In genomic region chr10:608331-609265, GRCh38 we compare ENCODE assay signal across 17 cellular contexts.
A peak's percentile ranks its signal among the peaks of the same experiment; 100 is the strongest.
DNase-seq lines count a peak whose midpoint lies in the region; ATAC-seq and TF ChIP-seq lines count a peak whose summit lies in the region.
"Had no signal": no experiment of that assay in that cellular context is flagged by ENCODE, and none has a peak within 500 bp of the region (broad histone marks: within the 10 kb centered on the region; RNA-seq: fewer than 3 reads in every experiment).

No MANE protein-coding gene starts in this region.

- no peaks in the 10 kb centered on the region for H3K36me3 ChIP-seq in naive thymus-derived CD4-positive, alpha-beta T cell (ENCODE audit: control insufficient read depth in 2 of 3, insufficient read depth in 3 of 3, low read length in 3 of 3)
- H3K36me3 ChIP-seq: MG63 had no signal

- no peaks in the 10 kb centered on the region for H3K9me3 ChIP-seq in naive thymus-derived CD4-positive, alpha-beta T cell (ENCODE audit: control insufficient read depth in 2 of 3, low read length in 3 of 3)
- H3K9me3 ChIP-seq: MG63 had no signal

- H3K27ac Mint-ChIP-seq in nephron progenitor cell, result peak overlapping the region; percentile 4
- peak overlapping the region in 3 of 9 donors; percentile 43 to 62 (median 48) for H3K27ac Mint-ChIP-seq in naive thymus-derived CD4-positive, alpha-beta T cell
- H3K27ac Mint-ChIP-seq: CD4-positive, alpha-beta T cell had no signal

- no peak for TF ChIP-seq CTCF in coronary artery (IDR thresholded peaks at IDR 0.05)
- TF ChIP-seq CTCF in nephron progenitor cell (IDR thresholded peaks at IDR 0.05), result no peak

- H3K27me3 Mint-ChIP-seq in nephron progenitor cell (ENCODE audit: low read depth, poor library complexity), result no peaks in the 10 kb centered on the region
- H3K27me3 Mint-ChIP-seq in naive thymus-derived CD4-positive, alpha-beta T cell, result peaks cover 0 to 4% (median 0%) of the 10 kb centered on the region in 5 donors

- ATAC-seq in naive thymus-derived CD4-positive, alpha-beta T cell, result no peak

- peak; percentile 25 for DNase-seq in DMS53 (lab: John Stamatoyannopoulos, UW)
- DNase-seq in DMS53 treated with DMSO at 0.1 percent for 48 hours (lab: John Stamatoyannopoulos, UW; ENCODE audit: unreplicated experiment), result no peak
- DNase-seq in HCEC 1CT, result peak; percentile 38
- DNase-seq in coronary artery (ENCODE audit: low spot score), result no peak
- no peak for DNase-seq in nephron progenitor cell
- DNase-seq in AML-193 (lab: John Stamatoyannopoulos, UW), result no peak
- DNase-seq in naive thymus-derived CD4-positive, alpha-beta T cell, result no peak
- DNase-seq in NCI-H187 treated with DMSO at 0.1 percent for 48 hours (lab: John Stamatoyannopoulos, UW), result no peak
- DNase-seq: 8988T; CD4-positive, alpha-beta T cell; effector CD8-positive, alpha-beta T cell; H9; MG63; NCI-H2029 treated with DMSO at 0.1 percent for 48 hours; stimulated activated CD4-positive, alpha-beta T cell treated with anti-CD3 and anti-CD28 coated beads, Interleukin-4, amount 100 ng/mL, for 4 hours; trophoblast cell had no signal

- POLR2A ChIA-PET in naive thymus-derived CD4-positive, alpha-beta T cell (lab: Charles Lee), result no interaction called here

- no peak overlapping the region for H3K4me3 ChIP-seq in coronary artery
- no peak overlapping the region for H3K4me3 ChIP-seq in naive thymus-derived CD4-positive, alpha-beta T cell (ENCODE audit: low read length)
- H3K4me3 ChIP-seq: lung had no signal

- no peaks in the 10 kb centered on the region for H3K9me3 Mint-ChIP-seq in nephron progenitor cell
- H3K9me3 Mint-ChIP-seq in naive thymus-derived CD4-positive, alpha-beta T cell, result no peaks in the 10 kb centered on the region
- H3K9me3 Mint-ChIP-seq: CD4-positive, alpha-beta T cell; H9 had no signal

- peaks cover 76% of the 10 kb centered on the region for H3K4me1 Mint-ChIP-seq in nephron progenitor cell
- peaks cover 0 to 4% (median 0%) of the 10 kb centered on the region in 7 donors for H3K4me1 Mint-ChIP-seq in naive thymus-derived CD4-positive, alpha-beta T cell

- peak overlapping the region; percentile 1 to 10 for H3K27ac ChIP-seq in coronary artery
- H3K27ac ChIP-seq in naive thymus-derived CD4-positive, alpha-beta T cell (ENCODE audit: low read depth, low read length), result no peak overlapping the region

- CTCF ChIA-PET in naive thymus-derived CD4-positive, alpha-beta T cell (lab: Charles Lee), result no interaction called here

- no peak overlapping the region for H3K4me3 Mint-ChIP-seq in nephron progenitor cell
- H3K4me3 Mint-ChIP-seq in naive thymus-derived CD4-positive, alpha-beta T cell, result peak overlapping the region in 1 of 10 donors; percentile 29
- H3K4me3 Mint-ChIP-seq: CD4-positive, alpha-beta T cell; H9 had no signal

- no peaks in the 10 kb centered on the region for H3K36me3 Mint-ChIP-seq in nephron progenitor cell (ENCODE audit: low read depth)
- no peaks in the 10 kb centered on the region for H3K36me3 Mint-ChIP-seq in naive thymus-derived CD4-positive, alpha-beta T cell

- H3K27me3 ChIP-seq in naive thymus-derived CD4-positive, alpha-beta T cell (ENCODE audit: control insufficient read depth in 2 of 2, insufficient read depth in 2 of 2, low read length in 2 of 2), result no peaks in the 10 kb centered on the region
- H3K27me3 ChIP-seq: MG63 had no signal

- no peaks in the 10 kb centered on the region for H3K4me1 ChIP-seq in naive thymus-derived CD4-positive, alpha-beta T cell (ENCODE audit: control insufficient read depth in 2 of 2, insufficient read depth in 2 of 2, low read length in 2 of 2)

- intact Hi-C loops in naive thymus-derived CD4-positive, alpha-beta T cell (cut with micrococcal nuclease), result no loop called here

Comparison
In these comparisons a context has a peak if more than half of its experiments do, and no peak if none do; other contexts are left out.
1. DNase-seq: peak in DMS53 (single experiment) and HCEC 1CT (single experiment); none in DMS53 treated with DMSO at 0.1 percent for 48 hours (single experiment), coronary artery (single experiment), nephron progenitor cell (single experiment), AML-193 (0 of 2), naive thymus-derived CD4-positive, alpha-beta T cell (0 of 9) and NCI-H187 treated with DMSO at 0.1 percent for 48 hours (single experiment).